ENCODE assay signal across 16 cellular contexts in genomic region chr7:138173548-138173947, GRCh38.
A peak's percentile ranks its signal among the peaks of the same experiment; 100 is the strongest.
DNase-seq lines count a peak whose midpoint lies in the region; ATAC-seq and TF ChIP-seq lines count a peak whose summit lies in the region.
"Had no signal": no experiment of that assay in that cellular context is flagged by ENCODE, and none has a peak within 500 bp of the region (broad histone marks: within the 10 kb centered on the region; RNA-seq: fewer than 3 reads in every experiment).

No MANE protein-coding gene starts in this region.

- H4K5ac ChIP-seq in mesendoderm (ENCODE audit: low read length) = no peak overlapping the region

- ATAC-seq in activated CD8-positive, alpha-beta T cell treated with anti-CD3 and anti-CD28 coated beads, Interleukin-2, amount 10 ng/mL, durations not matched to agents 7 days and 5 days = peak; percentile 32
- ATAC-seq in activated CD8-positive, alpha-beta T cell treated with anti-CD3 and anti-CD28 coated beads for 36 hours = no peak
- ATAC-seq in DND-41 (ENCODE audit: insufficient read depth, low read depth) (0 out of 3 replicates have a peak, but pooled peaks have one; percentile 29), right cardiac atrium (no peak)
- ATAC-seq in stimulated activated naive CD8-positive, alpha-beta T cell treated with anti-CD3 and anti-CD28 coated beads, Interleukin-15, amount 100 ng/mL, for 72 hours = peak; percentile 54

- WGBS in mesendoderm (ENCODE audit: extremely low coverage, insufficient coverage, low lambda C conversion rate) = no CpG with 5 or more reads among the region's 3 CpGs
- 93% methylated on average over 3 of the region's 3 CpGs for WGBS in right cardiac atrium
- 92 to 94% (median 92%) methylated on average over 3 of the region's 3 CpGs for WGBS in ovary, 3 donors

- H3K27me3 ChIP-seq in DND-41 (ENCODE audit: insufficient read depth, low read length, poor library complexity) (no peaks in the 10 kb centered on the region), mesendoderm (ENCODE audit: insufficient read depth, low read length, poor library complexity) (no peaks in the 10 kb centered on the region), right cardiac atrium (ENCODE audit: control insufficient read depth, insufficient read depth) (no peaks in the 10 kb centered on the region), ovary (no peaks in the 10 kb centered on the region)
- H3K27me3 ChIP-seq: BLaER1 treated with 17β-estradiol and CSF1 and Interleukin-3, amounts not matched to agents 10 nM and 100 nM had no signal

- peaks cover 38% of the 10 kb centered on the region for H3K4me1 Mint-ChIP-seq in activated CD8-positive, alpha-beta T cell treated with anti-CD3 and anti-CD28 coated beads, Interleukin-2, amount 10 ng/mL, durations not matched to agents 7 days and 5 days (ENCODE audit: low read depth)
- H3K4me1 Mint-ChIP-seq in activated CD8-positive, alpha-beta T cell treated with anti-CD3 and anti-CD28 coated beads for 36 hours (ENCODE audit: low read depth) = peaks cover 17% of the 10 kb centered on the region
- H3K4me1 Mint-ChIP-seq in stimulated activated naive CD8-positive, alpha-beta T cell treated with anti-CD3 and anti-CD28 coated beads, Interleukin-15, amount 100 ng/mL, for 72 hours = peaks cover 37% of the 10 kb centered on the region
- H3K4me1 Mint-ChIP-seq: CD4-positive, CD25-positive, alpha-beta regulatory T cell had no signal

- TF ChIP-seq EP300 in ovary (IDR thresholded peaks at IDR 0.05) = no peak

- no peak overlapping the region for H3K9ac ChIP-seq in DND-41 (ENCODE audit: low read depth, low read length)
- no peak overlapping the region for H3K9ac ChIP-seq in mesendoderm (ENCODE audit: low read length)
- H3K9ac ChIP-seq: BLaER1 treated with 17β-estradiol and CSF1 and Interleukin-3, amounts not matched to agents 10 nM and 100 nM; GM23248 had no signal

- no peak overlapping the region for H3K4ac ChIP-seq in mesendoderm (ENCODE audit: low read depth, low read length)

- TF ChIP-seq POLR2A in ovary (IDR thresholded peaks at IDR 0.05) = no peak

- H4K20me1 ChIP-seq in DND-41 (ENCODE audit: insufficient read depth, low read length) = no peaks in the 10 kb centered on the region
- H4K20me1 ChIP-seq: BLaER1 treated with 17β-estradiol and CSF1 and Interleukin-3, amounts not matched to agents 10 nM and 100 nM had no signal

- H3K4me2 ChIP-seq in DND-41 (ENCODE audit: insufficient read depth, low read length) (no peak overlapping the region), mesendoderm (ENCODE audit: low read length) (no peak overlapping the region)
- H3K4me2 ChIP-seq: BLaER1 treated with 17β-estradiol and CSF1 and Interleukin-3, amounts not matched to agents 10 nM and 100 nM had no signal

- H3K27me3 Mint-ChIP-seq in activated CD8-positive, alpha-beta T cell treated with anti-CD3 and anti-CD28 coated beads, Interleukin-2, amount 10 ng/mL, durations not matched to agents 7 days and 5 days (ENCODE audit: low read depth) = peaks cover 7% of the 10 kb centered on the region
- H3K27me3 Mint-ChIP-seq in activated CD8-positive, alpha-beta T cell treated with anti-CD3 and anti-CD28 coated beads for 36 hours = peaks cover 20% of the 10 kb centered on the region
- peaks cover 54% of the 10 kb centered on the region for H3K27me3 Mint-ChIP-seq in stimulated activated naive CD8-positive, alpha-beta T cell treated with anti-CD3 and anti-CD28 coated beads, Interleukin-15, amount 100 ng/mL, for 72 hours

- TF ChIP-seq CTCF in activated CD8-positive, alpha-beta T cell treated with anti-CD3 and anti-CD28 coated beads for 36 hours (IDR thresholded peaks at IDR 0.05) = no peak
- TF ChIP-seq CTCF in DND-41 (IDR thresholded peaks at IDR 0.05; ENCODE audit: borderline replicate concordance, extremely low read depth, low read length, poor library complexity, severe bottlenecking) (no peak), ovary (IDR thresholded peaks at IDR 0.05) (no peak)

- H3K36me3 Mint-ChIP-seq in activated CD8-positive, alpha-beta T cell treated with anti-CD3 and anti-CD28 coated beads, Interleukin-2, amount 10 ng/mL, durations not matched to agents 7 days and 5 days (ENCODE audit: low read depth) = peaks cover 4% of the 10 kb centered on the region
- peaks cover 4% of the 10 kb centered on the region for H3K36me3 Mint-ChIP-seq in activated CD8-positive, alpha-beta T cell treated with anti-CD3 and anti-CD28 coated beads for 36 hours (ENCODE audit: low read depth)
- H3K36me3 Mint-ChIP-seq: CD4-positive, CD25-positive, alpha-beta regulatory T cell had no signal

- H3K27ac Mint-ChIP-seq in activated CD8-positive, alpha-beta T cell treated with anti-CD3 and anti-CD28 coated beads, Interleukin-2, amount 10 ng/mL, durations not matched to agents 7 days and 5 days = no peak overlapping the region
- no peak overlapping the region for H3K27ac Mint-ChIP-seq in activated CD8-positive, alpha-beta T cell treated with anti-CD3 and anti-CD28 coated beads for 36 hours
- H3K27ac Mint-ChIP-seq in stimulated activated naive CD8-positive, alpha-beta T cell treated with anti-CD3 and anti-CD28 coated beads, Interleukin-15, amount 100 ng/mL, for 72 hours = no peak overlapping the region
- H3K27ac Mint-ChIP-seq: CD4-positive, CD25-positive, alpha-beta regulatory T cell had no signal

- POLR2A ChIA-PET in activated CD8-positive, alpha-beta T cell treated with anti-CD3 and anti-CD28 coated beads, Interleukin-2, amount 10 ng/mL, durations not matched to agents 7 days and 5 days (lab: Charles Lee) = no interaction called here
- POLR2A ChIA-PET in activated CD8-positive, alpha-beta T cell treated with anti-CD3 and anti-CD28 coated beads for 36 hours (lab: Charles Lee) = interaction anchor here (0.6 kb wide), 1 partner anchor 561 kb away, joined by 3 read pairs; no protein-coding TSS in a partner anchor

- H3K18ac ChIP-seq in mesendoderm (ENCODE audit: low read length) = peak overlapping the region; percentile 77

- no peak for DNase-seq in activated CD8-positive, alpha-beta T cell treated with anti-CD3 and anti-CD28 coated beads, Interleukin-2, amount 10 ng/mL, durations not matched to agents 7 days and 5 days
- DNase-seq in activated CD8-positive, alpha-beta T cell treated with anti-CD3 and anti-CD28 coated beads for 36 hours = no peak
- DNase-seq in DND-41 = no peak
- no peak for DNase-seq in mesendoderm
- no peak for DNase-seq in stimulated activated naive CD8-positive, alpha-beta T cell treated with anti-CD3 and anti-CD28 coated beads, Interleukin-15, amount 100 ng/mL, for 72 hours
- no peak for DNase-seq in right cardiac atrium
- no peak for DNase-seq in ovary
- DNase-seq: 8988T; Calu3; CD4-positive, CD25-positive, alpha-beta regulatory T cell; DMS 273 treated with DMSO at 0.1 percent for 48 hours; DMS79; EL; GM23248; H7 had no signal

- H3K4me3 Mint-ChIP-seq in activated CD8-positive, alpha-beta T cell treated with anti-CD3 and anti-CD28 coated beads, Interleukin-2, amount 10 ng/mL, durations not matched to agents 7 days and 5 days = no peak overlapping the region
- H3K4me3 Mint-ChIP-seq in activated CD8-positive, alpha-beta T cell treated with anti-CD3 and anti-CD28 coated beads for 36 hours = no peak overlapping the region
- H3K4me3 Mint-ChIP-seq in stimulated activated naive CD8-positive, alpha-beta T cell treated with anti-CD3 and anti-CD28 coated beads, Interleukin-15, amount 100 ng/mL, for 72 hours = no peak overlapping the region
- H3K4me3 Mint-ChIP-seq: CD4-positive, CD25-positive, alpha-beta regulatory T cell had no signal

- H3K36me3 ChIP-seq in DND-41 (ENCODE audit: insufficient read depth, low read length) = no peaks in the 10 kb centered on the region
- no peaks in the 10 kb centered on the region for H3K36me3 ChIP-seq in mesendoderm (ENCODE audit: control insufficient read depth, insufficient read depth, low read length)
- no peaks in the 10 kb centered on the region for H3K36me3 ChIP-seq in ovary
- H3K36me3 ChIP-seq: BLaER1 treated with 17β-estradiol and CSF1 and Interleukin-3, amounts not matched to agents 10 nM and 100 nM had no signal

- no peaks in the 10 kb centered on the region for H3K79me1 ChIP-seq in mesendoderm (ENCODE audit: low read length)

- H3K27ac ChIP-seq in DND-41 (ENCODE audit: low read length) (no peak overlapping the region), mesendoderm (ENCODE audit: low read depth, low read length) (no peak overlapping the region), right cardiac atrium (ENCODE audit: low read length) (no peak overlapping the region), ovary (no peak overlapping the region)
- H3K27ac ChIP-seq: BLaER1 treated with 17β-estradiol and CSF1 and Interleukin-3, amounts not matched to agents 10 nM and 100 nM; GM23248 had no signal

- H3K56ac ChIP-seq in mesendoderm (ENCODE audit: low read length) = no peak overlapping the region

- H2BK120ac ChIP-seq in mesendoderm (ENCODE audit: low read depth, low read length) = no peak overlapping the region

- H2BK15ac ChIP-seq in mesendoderm (replicated peaks; ENCODE audit: low read depth) = peak overlapping the region; percentile 96

- no peak overlapping the region for H3K4me3 ChIP-seq in DND-41 (ENCODE audit: low read depth in 1 of 2, low read length in 2 of 2)
- H3K4me3 ChIP-seq in mesendoderm (ENCODE audit: low read length) = no peak overlapping the region
- no peak overlapping the region for H3K4me3 ChIP-seq in right cardiac atrium (ENCODE audit: low read length)
- no peak overlapping the region for H3K4me3 ChIP-seq in ovary
- H3K4me3 ChIP-seq: BLaER1 treated with 17β-estradiol and CSF1 and Interleukin-3, amounts not matched to agents 10 nM and 100 nM; GM23248 had no signal

- intact Hi-C loops in activated CD8-positive, alpha-beta T cell treated with anti-CD3 and anti-CD28 coated beads for 36 hours (cut with micrococcal nuclease) = no loop called here
- intact Hi-C loops in right cardiac atrium (cut with DNase I) (no loop called here), ovary (cut with DNase I) (no loop called here)

- H3K9me3 ChIP-seq in DND-41 (ENCODE audit: insufficient read depth, low read length, severe bottlenecking) (peaks cover 10% of the 10 kb centered on the region), right cardiac atrium (ENCODE audit: control insufficient read depth, low read length) (no peaks in the 10 kb centered on the region), ovary (no peaks in the 10 kb centered on the region)

- H3K79me2 ChIP-seq in DND-41 (ENCODE audit: insufficient read depth, low read length) (no peaks in the 10 kb centered on the region), mesendoderm (ENCODE audit: control insufficient read depth, insufficient read depth, low read length) (no peaks in the 10 kb centered on the region)

- H2AFZ ChIP-seq in DND-41 (ENCODE audit: low read depth, low read length) = no peak overlapping the region
- H2AFZ ChIP-seq: GM23248 had no signal

- H2BK5ac ChIP-seq in mesendoderm (ENCODE audit: low read length) = no peak overlapping the region

- no peak overlapping the region for H4K8ac ChIP-seq in mesendoderm (ENCODE audit: low read depth, low read length)

- H3K4me1 ChIP-seq in DND-41 (ENCODE audit: insufficient read depth, low read length) (0 out of 2 replicates have a peak, but pooled peaks cover 5% of the 10 kb centered on the region), mesendoderm (ENCODE audit: control insufficient read depth, low read depth, low read length) (peaks cover 6% of the 10 kb centered on the region), right cardiac atrium (ENCODE audit: control insufficient read depth, insufficient read depth, low read length) (no peaks in the 10 kb centered on the region), ovary (ENCODE audit: insufficient read depth) (no peaks in the 10 kb centered on the region)

- CTCF ChIA-PET in activated CD8-positive, alpha-beta T cell treated with anti-CD3 and anti-CD28 coated beads, Interleukin-2, amount 10 ng/mL, durations not matched to agents 7 days and 5 days (lab: Charles Lee) = interaction anchor here (1.2 kb wide), 1 partner anchor 12 kb away, joined by 5 read pairs; no protein-coding TSS in a partner anchor
- CTCF ChIA-PET in activated CD8-positive, alpha-beta T cell treated with anti-CD3 and anti-CD28 coated beads for 36 hours (lab: Charles Lee) = interaction anchor here (1.0 to 1.5 kb wide), 2 partner anchors 12 to 151 kb away, joined by 4 to 6 read pairs; no protein-coding TSS in a partner anchor

- H2AK5ac ChIP-seq in mesendoderm (ENCODE audit: low read length) = no peak overlapping the region

- H3K9me3 Mint-ChIP-seq in activated CD8-positive, alpha-beta T cell treated with anti-CD3 and anti-CD28 coated beads, Interleukin-2, amount 10 ng/mL, durations not matched to agents 7 days and 5 days (ENCODE audit: insufficient read depth) = no peaks in the 10 kb centered on the region
- peaks cover 10% of the 10 kb centered on the region for H3K9me3 Mint-ChIP-seq in activated CD8-positive, alpha-beta T cell treated with anti-CD3 and anti-CD28 coated beads for 36 hours
- H3K9me3 Mint-ChIP-seq in stimulated activated naive CD8-positive, alpha-beta T cell treated with anti-CD3 and anti-CD28 coated beads, Interleukin-15, amount 100 ng/mL, for 72 hours = peaks cover 9 to 13% of the 10 kb centered on the region in 2 donors

- no peak overlapping the region for H3K23ac ChIP-seq in mesendoderm (ENCODE audit: low read length)

Comparison
In these comparisons a context has a peak if more than half of its experiments do, and no peak if none do; other contexts are left out.
1. ATAC-seq: peak in activated CD8-positive, alpha-beta T cell treated with anti-CD3 and anti-CD28 coated beads, Interleukin-2, amount 10 ng/mL, durations not matched to agents 7 days and 5 days (single experiment), DND-41 (single experiment) and stimulated activated naive CD8-positive, alpha-beta T cell treated with anti-CD3 and anti-CD28 coated beads, Interleukin-15, amount 100 ng/mL, for 72 hours (single experiment); none in activated CD8-positive, alpha-beta T cell treated with anti-CD3 and anti-CD28 coated beads for 36 hours (single experiment) and right cardiac atrium (0 of 2).